Comparison of ENCODE assay signal across 15 cellular contexts in the genomic region with DNA sequence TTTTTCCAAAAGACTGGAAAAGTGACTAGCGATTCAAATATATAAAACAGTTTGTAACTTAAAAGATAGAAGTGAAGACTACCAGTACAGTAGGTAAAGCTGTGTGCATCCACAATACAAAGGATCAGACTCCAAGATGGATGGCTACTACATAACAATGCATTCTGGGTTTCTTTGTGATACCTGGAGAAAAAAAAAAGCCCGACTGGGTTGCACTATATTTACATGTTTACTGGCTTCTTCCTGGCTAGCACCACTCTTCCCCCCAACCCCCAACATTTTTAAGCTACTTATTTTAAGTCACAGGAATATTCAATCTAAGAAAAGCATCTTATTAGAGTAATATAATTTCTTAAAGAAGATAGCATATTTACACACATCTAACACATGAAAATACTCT.
"Had no signal": no experiment of that assay in that cellular context is flagged by ENCODE, and none has a peak within 500 bp of the region (broad histone marks: within the 10 kb centered on the region; RNA-seq: fewer than 3 reads in every experiment).

No MANE protein-coding gene starts in this region.

- H3K4me1 ChIP-seq: esophagus muscularis mucosa, pancreas had no signal

- H2AFZ ChIP-seq: hepatocyte had no signal

- H3K27me3 ChIP-seq: dorsolateral prefrontal cortex, esophagus muscularis mucosa, hepatocyte, pancreas had no signal

- FAIRE-seq: endometrium, pancreas, urothelium cell line had no signal

- H3K4me3 Mint-ChIP-seq: activated CD4-positive, alpha-beta memory T cell treated with anti-CD3 and anti-CD28 coated beads, Interleukin-2, amount 10 ng/mL, durations not matched to agents 7 days and 5 days; activated T-cell treated with anti-CD3 and anti-CD28 coated beads, Interleukin-2, amount 50 U/mL, for 4 hours; stimulated activated effector memory CD8-positive, alpha-beta T cell treated with anti-CD3 and anti-CD28 coated beads, Interleukin-12 subunit alpha, Interleukin-12 subunit beta, amount 100 ng/mL, for 72 hours had no signal

- H3K4me2 ChIP-seq: hepatocyte had no signal

- H3K9me3 Mint-ChIP-seq: activated CD4-positive, alpha-beta memory T cell treated with anti-CD3 and anti-CD28 coated beads, Interleukin-2, amount 10 ng/mL, durations not matched to agents 7 days and 5 days; activated T-cell treated with anti-CD3 and anti-CD28 coated beads, Interleukin-2, amount 50 U/mL, for 4 hours; stimulated activated effector memory CD8-positive, alpha-beta T cell treated with anti-CD3 and anti-CD28 coated beads, Interleukin-12 subunit alpha, Interleukin-12 subunit beta, amount 100 ng/mL, for 72 hours had no signal

- H3K9me3 ChIP-seq: esophagus muscularis mucosa, pancreas, thoracic aorta had no signal

- H3K4me1 Mint-ChIP-seq: activated CD4-positive, alpha-beta memory T cell treated with anti-CD3 and anti-CD28 coated beads, Interleukin-2, amount 10 ng/mL, durations not matched to agents 7 days and 5 days; stimulated activated effector memory CD8-positive, alpha-beta T cell treated with anti-CD3 and anti-CD28 coated beads, Interleukin-12 subunit alpha, Interleukin-12 subunit beta, amount 100 ng/mL, for 72 hours had no signal

- DNase-seq: activated CD4-positive, alpha-beta memory T cell treated with anti-CD3 and anti-CD28 coated beads, Interleukin-2, amount 10 ng/mL, durations not matched to agents 7 days and 5 days; activated effector memory CD4-positive, alpha-beta T cell treated with Interleukin-2 at 50 U/mL for 16 hours; activated naive CD4-positive, alpha-beta T cell treated with anti-CD3 and anti-CD28 coated beads, Interleukin-2, amount 50 U/mL, for 16 hours; activated T-cell treated with anti-CD3 and anti-CD28 coated beads, Interleukin-2, amount 50 U/mL, for 4 hours; kidney glomerular epithelial cell; pancreas; T-helper 1 cell; T1000 had no signal

- H3K27ac Mint-ChIP-seq: activated CD4-positive, alpha-beta memory T cell treated with anti-CD3 and anti-CD28 coated beads, Interleukin-2, amount 10 ng/mL, durations not matched to agents 7 days and 5 days; stimulated activated effector memory CD8-positive, alpha-beta T cell treated with anti-CD3 and anti-CD28 coated beads, Interleukin-12 subunit alpha, Interleukin-12 subunit beta, amount 100 ng/mL, for 72 hours had no signal

- H3K79me2 ChIP-seq: hepatocyte had no signal

- H3K27ac ChIP-seq: esophagus muscularis mucosa, pancreas, thoracic aorta had no signal

- H3K4me3 ChIP-seq: dorsolateral prefrontal cortex, esophagus muscularis mucosa, hepatocyte, pancreas, thoracic aorta had no signal

- H3K36me3 Mint-ChIP-seq: stimulated activated effector memory CD8-positive, alpha-beta T cell treated with anti-CD3 and anti-CD28 coated beads, Interleukin-12 subunit alpha, Interleukin-12 subunit beta, amount 100 ng/mL, for 72 hours had no signal
